In the genomic region with DNA sequence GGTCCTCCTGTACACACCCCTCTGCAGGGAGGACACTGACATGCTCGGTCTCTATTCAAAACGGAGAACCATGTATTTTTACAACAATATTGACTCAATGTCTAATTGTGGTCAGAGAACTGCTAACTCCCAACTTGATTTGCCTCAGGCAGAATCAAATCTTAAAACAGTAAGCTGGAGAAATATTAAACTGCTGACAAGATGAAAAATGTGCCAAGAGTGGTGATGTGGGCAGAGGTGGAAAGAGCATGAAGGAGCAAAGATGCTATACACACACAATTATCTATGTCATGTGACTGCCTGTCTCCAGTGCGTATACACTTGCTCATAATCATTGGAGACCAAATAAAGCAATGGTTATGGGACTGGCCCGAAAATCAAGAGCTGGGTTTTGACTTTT, we compare ENCODE assay signal across 18 cellular contexts.
"Had no signal": no experiment of that assay in that cellular context is flagged by ENCODE, and none has a peak within 500 bp of the region (broad histone marks: within the 10 kb centered on the region; RNA-seq: fewer than 3 reads in every experiment).

No MANE protein-coding gene starts in this region.

- H3K36me3 ChIP-seq: gastroesophageal sphincter, heart left ventricle, left lung, sigmoid colon, upper lobe of right lung had no signal

- FAIRE-seq: colon, kidney had no signal

- H3K4me3 ChIP-seq: body of pancreas, dorsolateral prefrontal cortex, gastroesophageal sphincter, heart left ventricle, left lung, sigmoid colon, upper lobe of right lung had no signal

- H3K27ac ChIP-seq: body of pancreas, dorsolateral prefrontal cortex, gastroesophageal sphincter, heart left ventricle, left lung, sigmoid colon, upper lobe of right lung had no signal

- H3K9me3 ChIP-seq: body of pancreas, gastroesophageal sphincter, sigmoid colon, upper lobe of right lung had no signal

- H3K4me1 Mint-ChIP-seq: activated CD4-positive, alpha-beta T cell treated with anti-CD3 and anti-CD28 coated beads, Interleukin-2, amount 10 ng/mL, durations not matched to agents 24 days and 14 days had no signal

- DNase-seq: activated CD4-positive, alpha-beta T cell treated with anti-CD3 and anti-CD28 coated beads, Interleukin-2, amount 10 ng/mL, durations not matched to agents 24 days and 14 days; activated CD4-positive, CD25-positive, alpha-beta regulatory T cell; activated CD8-positive, alpha-beta T cell treated with anti-CD3 and anti-CD28 coated beads for 36 hours; activated naive CD4-positive, alpha-beta T cell treated with anti-CD3 and anti-CD28 coated beads for 36 hours; activated T-cell treated with anti-CD3 and anti-CD28 coated beads, Interleukin-2, amount 50 U/mL, for 24 hours; body of pancreas; central memory CD4-positive, alpha-beta T cell; dorsolateral prefrontal cortex; endodermal cell; erythroblast; heart left ventricle; kidney; left lung; sigmoid colon; stimulated activated naive B cell treated with anti-CD40 and anti-IgM and Interleukin-4, amounts not matched to agents 10 μg/mL and 1 μg/mL and 100 μg/mL, for 72 hours; upper lobe of right lung had no signal

- H3K27me3 ChIP-seq: body of pancreas, dorsolateral prefrontal cortex, gastroesophageal sphincter, heart left ventricle, left lung, sigmoid colon, upper lobe of right lung had no signal

- H3K4me1 ChIP-seq: body of pancreas, gastroesophageal sphincter, left lung, sigmoid colon, upper lobe of right lung had no signal

- ATAC-seq: activated CD8-positive, alpha-beta T cell treated with anti-CD3 and anti-CD28 coated beads for 36 hours; body of pancreas; gastroesophageal sphincter; heart left ventricle; left lung; stimulated activated naive B cell treated with anti-CD40 and anti-IgM and Interleukin-4, amounts not matched to agents 10 μg/mL and 1 μg/mL and 100 μg/mL, for 72 hours; upper lobe of right lung had no signal

- H3K27ac Mint-ChIP-seq: activated CD4-positive, alpha-beta T cell treated with anti-CD3 and anti-CD28 coated beads, Interleukin-2, amount 10 ng/mL, durations not matched to agents 24 days and 14 days; activated CD8-positive, alpha-beta T cell treated with anti-CD3 and anti-CD28 coated beads for 36 hours; activated naive CD4-positive, alpha-beta T cell treated with anti-CD3 and anti-CD28 coated beads for 36 hours; activated T-cell treated with anti-CD3 and anti-CD28 coated beads, Interleukin-2, amount 50 U/mL, for 24 hours; endodermal cell; stimulated activated naive B cell treated with anti-CD40 and anti-IgM and Interleukin-4, amounts not matched to agents 10 μg/mL and 1 μg/mL and 100 μg/mL, for 72 hours had no signal

- H3K27me3 Mint-ChIP-seq: activated CD4-positive, alpha-beta T cell treated with anti-CD3 and anti-CD28 coated beads, Interleukin-2, amount 10 ng/mL, durations not matched to agents 24 days and 14 days; activated CD8-positive, alpha-beta T cell treated with anti-CD3 and anti-CD28 coated beads for 36 hours; activated T-cell treated with anti-CD3 and anti-CD28 coated beads, Interleukin-2, amount 50 U/mL, for 24 hours; stimulated activated naive B cell treated with anti-CD40 and anti-IgM and Interleukin-4, amounts not matched to agents 10 μg/mL and 1 μg/mL and 100 μg/mL, for 72 hours had no signal

- H3K4me3 Mint-ChIP-seq: activated CD4-positive, alpha-beta T cell treated with anti-CD3 and anti-CD28 coated beads, Interleukin-2, amount 10 ng/mL, durations not matched to agents 24 days and 14 days; activated CD8-positive, alpha-beta T cell treated with anti-CD3 and anti-CD28 coated beads for 36 hours; activated naive CD4-positive, alpha-beta T cell treated with anti-CD3 and anti-CD28 coated beads for 36 hours; activated T-cell treated with anti-CD3 and anti-CD28 coated beads, Interleukin-2, amount 50 U/mL, for 24 hours; endodermal cell; stimulated activated naive B cell treated with anti-CD40 and anti-IgM and Interleukin-4, amounts not matched to agents 10 μg/mL and 1 μg/mL and 100 μg/mL, for 72 hours had no signal
